Comparison of ENCODE assay signal across 8 cellular contexts in the genomic region with DNA sequence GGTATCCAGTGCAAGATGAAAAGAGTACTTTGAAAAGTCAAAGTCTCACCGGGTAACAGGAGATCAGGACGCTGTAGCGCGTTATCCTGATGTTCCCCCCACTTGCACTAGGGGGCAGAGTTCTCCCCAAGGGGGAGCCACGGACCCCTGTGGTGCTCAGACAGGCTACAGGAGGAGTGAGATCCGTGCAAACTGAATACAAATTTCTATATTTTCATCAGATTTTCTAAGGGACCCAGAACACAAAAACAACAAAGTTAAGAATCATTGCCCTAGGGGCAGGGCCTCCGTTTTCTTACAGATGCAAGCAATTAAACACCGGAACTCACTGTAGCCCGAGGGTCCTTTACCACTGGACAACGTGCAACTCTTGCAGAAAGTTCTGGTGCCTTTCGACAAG. TPM values are rescaled to one million over a fixed set of nuclear protein-coding genes. Genes with fewer than 3 reads are reported as not detected.
A peak's percentile ranks its signal among the peaks of the same experiment; 100 is the strongest.
DNase-seq lines count a peak whose midpoint lies in the region; TF ChIP-seq lines count a peak whose summit lies in the region.

No MANE protein-coding gene starts in this region.

- H3K36me3 ChIP-seq in Loucy (ENCODE audit: insufficient read depth, low read length) (no peaks in the 10 kb centered on the region), WERI-Rb-1 (peaks cover 6% of the 10 kb centered on the region), trophoblast cell (ENCODE audit: control insufficient read depth in 1 of 2, insufficient read depth in 2 of 2, low read length in 2 of 2) (no peaks in the 10 kb centered on the region)

- no peaks in the 10 kb centered on the region for H3K9me3 ChIP-seq in Loucy (ENCODE audit: insufficient read depth, low read depth, low read length)
- H3K9me3 ChIP-seq in WERI-Rb-1 (ENCODE audit: severe bottlenecking) = no peaks in the 10 kb centered on the region
- H3K9me3 ChIP-seq in trophoblast cell (ENCODE audit: insufficient read depth, low read depth, low read length) = no peaks in the 10 kb centered on the region

- no peak overlapping the region for H3K27ac Mint-ChIP-seq in activated naive CD4-positive, alpha-beta T cell treated with anti-CD3 and anti-CD28 coated beads, Interleukin-2, amount 10 ng/mL, durations not matched to agents 7 days and 5 days

- H2AFZ ChIP-seq in Loucy (ENCODE audit: low read length) (no peak overlapping the region), trophoblast cell (ENCODE audit: insufficient read depth, low read length, poor library complexity) (no peak overlapping the region)

- no peak overlapping the region for H4K91ac ChIP-seq in trophoblast cell (ENCODE audit: low read depth, low read length)

- H3K14ac ChIP-seq in trophoblast cell (ENCODE audit: low read length) = no peak overlapping the region

- no peaks in the 10 kb centered on the region for H3K9me3 Mint-ChIP-seq in activated naive CD4-positive, alpha-beta T cell treated with anti-CD3 and anti-CD28 coated beads, Interleukin-2, amount 10 ng/mL, durations not matched to agents 7 days and 5 days

- no peak overlapping the region for H2BK120ac ChIP-seq in trophoblast cell (ENCODE audit: insufficient read depth, low read length, poor library complexity)

- DNase-seq in activated naive CD4-positive, alpha-beta T cell treated with anti-CD3 and anti-CD28 coated beads, Interleukin-2, amount 10 ng/mL, durations not matched to agents 7 days and 5 days = peak; percentile 39
- no peak for DNase-seq in activated naive CD4-positive, alpha-beta T cell (lab: John Stamatoyannopoulos, UW)
- DNase-seq in HCEC 1CT (peak; percentile 72), WERI-Rb-1 (peak; percentile 90), fibroblast of villous mesenchyme (ENCODE audit: low read depth) (peak; percentile 85), trophoblast cell (peak; percentile 41 to 79), NCI-H187 treated with DMSO at 0.1 percent for 48 hours (lab: John Stamatoyannopoulos, UW) (no peak)

- H3K9me2 ChIP-seq in Loucy (replicated peaks; ENCODE audit: low read depth, low read length) = no peaks in the 10 kb centered on the region

- H3K36me3 Mint-ChIP-seq in activated naive CD4-positive, alpha-beta T cell treated with anti-CD3 and anti-CD28 coated beads, Interleukin-2, amount 10 ng/mL, durations not matched to agents 7 days and 5 days = no peaks in the 10 kb centered on the region

- no CpG with 5 or more reads among the region's 11 CpGs for WGBS in trophoblast cell (ENCODE audit: extremely low coverage, insufficient coverage, insufficient read length)

- H3K27me3 Mint-ChIP-seq in activated naive CD4-positive, alpha-beta T cell treated with anti-CD3 and anti-CD28 coated beads, Interleukin-2, amount 10 ng/mL, durations not matched to agents 7 days and 5 days = peaks cover 46% of the 10 kb centered on the region

- H3K9ac ChIP-seq in Loucy (ENCODE audit: low read depth, low read length, poor library complexity, severe bottlenecking) = no peak overlapping the region
- no peak overlapping the region for H3K9ac ChIP-seq in trophoblast cell (ENCODE audit: low read length)

- no peak overlapping the region for H3K23ac ChIP-seq in trophoblast cell (ENCODE audit: low read length)

- peaks cover 8% of the 10 kb centered on the region for H3K79me1 ChIP-seq in trophoblast cell (ENCODE audit: low read length)

- H3K4ac ChIP-seq in trophoblast cell (ENCODE audit: low read depth, low read length) = no peak overlapping the region

- H3K4me3 ChIP-seq in Loucy (ENCODE audit: low read length, poor library complexity, severe bottlenecking) = no peak overlapping the region
- H3K4me3 ChIP-seq in WERI-Rb-1 (ENCODE audit: low read depth, low read length) = peak overlapping the region; percentile 88
- H3K4me3 ChIP-seq in fibroblast of villous mesenchyme (ENCODE audit: low read depth, low read length) = peak overlapping the region; percentile 96
- H3K4me3 ChIP-seq in trophoblast cell (ENCODE audit: low read depth, low read length) = peak overlapping the region; percentile 43

- no peaks in the 10 kb centered on the region for H4K20me1 ChIP-seq in Loucy (ENCODE audit: insufficient read depth, low read length, poor library complexity, severe bottlenecking)

- H2AK5ac ChIP-seq in trophoblast cell (ENCODE audit: low read length) = no peak overlapping the region

- H3K4me1 ChIP-seq in Loucy (ENCODE audit: insufficient read depth, low read length, poor library complexity, severe bottlenecking) = no peaks in the 10 kb centered on the region
- peaks cover 7 to 15% of the 10 kb centered on the region in 2 experiments for H3K4me1 ChIP-seq in trophoblast cell (ENCODE audit: control insufficient read depth in 1 of 2, insufficient read depth in 2 of 2, low read length in 2 of 2)

- H3K79me2 ChIP-seq in Loucy (ENCODE audit: insufficient read depth, low read length) = no peaks in the 10 kb centered on the region
- peaks cover 10% of the 10 kb centered on the region for H3K79me2 ChIP-seq in trophoblast cell (ENCODE audit: control insufficient read depth, insufficient read depth, low read length, poor library complexity)

- no peak overlapping the region for H4K8ac ChIP-seq in trophoblast cell (ENCODE audit: low read depth, low read length)

- H3K4me3 Mint-ChIP-seq in activated naive CD4-positive, alpha-beta T cell treated with anti-CD3 and anti-CD28 coated beads, Interleukin-2, amount 10 ng/mL, durations not matched to agents 7 days and 5 days = no peak overlapping the region

- no peak overlapping the region for H4K12ac ChIP-seq in trophoblast cell (ENCODE audit: low read depth, low read length)

- H3F3A ChIP-seq in Loucy (ENCODE audit: low read depth) = no peaks in the 10 kb centered on the region

- H3K27me3 ChIP-seq in Loucy (ENCODE audit: insufficient read depth, low read length, poor library complexity, severe bottlenecking) (no peaks in the 10 kb centered on the region), WERI-Rb-1 (ENCODE audit: insufficient read depth, low read depth, severe bottlenecking) (no peaks in the 10 kb centered on the region), trophoblast cell (ENCODE audit: insufficient read depth, low read length) (no peaks in the 10 kb centered on the region)

- CTCF ChIA-PET in activated naive CD4-positive, alpha-beta T cell treated with anti-CD3 and anti-CD28 coated beads, Interleukin-2, amount 10 ng/mL, durations not matched to agents 7 days and 5 days (lab: Charles Lee) = interaction anchor here (1.2 to 2.1 kb wide), 3 partner anchors 256 to 282 kb away, joined by 3 to 8 read pairs (median 4); no protein-coding TSS in a partner anchor

- H3K4me2 ChIP-seq in Loucy (ENCODE audit: low read depth, low read length, poor library complexity, severe bottlenecking) (no peak overlapping the region), trophoblast cell (ENCODE audit: low read length) (peak overlapping the region; percentile 82)

- TF ChIP-seq CTCF in Loucy (conservative IDR thresholded peaks at IDR 0.05; ENCODE audit: low read length) (peak; percentile 49), WERI-Rb-1 (IDR thresholded peaks at IDR 0.05; ENCODE audit: low read depth, low read length) (peak; percentile 96), fibroblast of villous mesenchyme (IDR thresholded peaks at IDR 0.05; ENCODE audit: insufficient read depth, low read depth, low read length) (peak; percentile 96)

- no peak overlapping the region; the same call in 1 of the 2 replicates for H3K27ac ChIP-seq in WERI-Rb-1
- H3K27ac ChIP-seq in trophoblast cell (ENCODE audit: low read depth, low read length) = no peak overlapping the region

- H2BK5ac ChIP-seq in trophoblast cell (ENCODE audit: low read depth, low read length, poor library complexity) = no peak overlapping the region

- H3K18ac ChIP-seq in trophoblast cell (ENCODE audit: low read length) = no peak overlapping the region

- peaks cover 13% of the 10 kb centered on the region for H3K4me1 Mint-ChIP-seq in activated naive CD4-positive, alpha-beta T cell treated with anti-CD3 and anti-CD28 coated beads, Interleukin-2, amount 10 ng/mL, durations not matched to agents 7 days and 5 days

- H2BK12ac ChIP-seq in trophoblast cell (ENCODE audit: low read length) = no peak overlapping the region

RNA-seq across cellular contexts. Expression of a gene that starts 2.0 kb away (rescaled TPM):
- total RNA-seq in fibroblast of villous mesenchyme = 36.7 and 61.2 TPM in 2 replicates
- polyA plus RNA-seq in trophoblast cell (2013) = 79.9 and 84.9 TPM in 2 replicates

Comparison
In these comparisons a context has a peak if more than half of its experiments do, and no peak if none do; other contexts are left out.
1. DNase-seq: peak in activated naive CD4-positive, alpha-beta T cell treated with anti-CD3 and anti-CD28 coated beads, Interleukin-2, amount 10 ng/mL, durations not matched to agents 7 days and 5 days (single experiment), HCEC 1CT (single experiment), WERI-Rb-1 (single experiment), fibroblast of villous mesenchyme (single experiment) and trophoblast cell (2 of 2); none in activated naive CD4-positive, alpha-beta T cell (0 of 4) and NCI-H187 treated with DMSO at 0.1 percent for 48 hours (single experiment).
2. Peak in every context shown above with its lines, with median percentiles within 50 percentile points of each other: CTCF ChIP-seq.